10 cellular contexts compared by ENCODE assay signal in genomic region chr11:35683728-35684339, GRCh38.
DNase-seq lines count a peak whose midpoint lies in the region; ATAC-seq and TF ChIP-seq lines count a peak whose summit lies in the region.
"Had no signal": no experiment of that assay in that cellular context is flagged by ENCODE, and none has a peak within 500 bp of the region (broad histone marks: within the 10 kb centered on the region; RNA-seq: fewer than 3 reads in every experiment).

No MANE protein-coding gene starts in this region.

- intact Hi-C loops in tibial artery (cut with DNase I; ENCODE audit: low total_unique reads) = no loop called here

- in situ Hi-C loops in brain microvascular endothelial cell (cut with HindIII; ENCODE audit: low pct_ligation_motif_present, low sequenced_read_pairs) = no loop called here

- H3K27ac ChIP-seq in tibial artery (no peak overlapping the region), brain microvascular endothelial cell (no peak overlapping the region)

- no peaks in the 10 kb centered on the region for H3K9me3 ChIP-seq in tibial artery

- TF ChIP-seq CTCF in foreskin fibroblast (IDR thresholded peaks at IDR 0.05; ENCODE audit: low read depth, low read length) (no peak), tibial artery (IDR thresholded peaks at IDR 0.05) (no peak), brain microvascular endothelial cell (IDR thresholded peaks at IDR 0.05; ENCODE audit: low read depth, low read length, missing control alignments) (no peak)

- no peaks in the 10 kb centered on the region for H3K27me3 ChIP-seq in tibial artery
- no peaks in the 10 kb centered on the region for H3K27me3 ChIP-seq in brain microvascular endothelial cell (replicated peaks)

- DNase-seq in foreskin fibroblast = peak; percentile 56 to 70
- no peak for DNase-seq in tibial artery
- DNase-seq in activated CD4-positive, alpha-beta T cell treated with anti-CD3 and anti-CD28 coated beads, Interleukin-2, amount 50 U/mL, for 1 hour = no peak
- DNase-seq in NCI-H2227 (lab: John Stamatoyannopoulos, UW; ENCODE audit: unreplicated experiment) = no peak
- DNase-seq in brain microvascular endothelial cell = no peak
- DNase-seq: NCI-H2081 had no signal

- no peak overlapping the region for H3K4me3 ChIP-seq in foreskin fibroblast (ENCODE audit: low read depth in 1 of 2, low read length in 2 of 2)
- no peak overlapping the region for H3K4me3 ChIP-seq in tibial artery
- H3K4me3 ChIP-seq in brain microvascular endothelial cell (ENCODE audit: low read depth, low read length) = no peak overlapping the region

- peaks cover 0 to 26% (median 11%) of the 10 kb centered on the region in 4 donors for H3K4me1 ChIP-seq in tibial artery

- ATAC-seq in GM18508 (IDR thresholded peaks at IDR 0.05; ENCODE audit: insufficient read depth, unreplicated experiment) = peak; percentile 66
- peak; percentile 61 for ATAC-seq in GM21619 (IDR thresholded peaks at IDR 0.05; ENCODE audit: unreplicated experiment)
- ATAC-seq in HG03457 (IDR thresholded peaks at IDR 0.05; ENCODE audit: unreplicated experiment) = peak; percentile 53
- ATAC-seq: WTC11 had no signal

- peaks cover 22 to 29% (median 27%) of the 10 kb centered on the region in 3 donors for H3K36me3 ChIP-seq in tibial artery
- peaks cover 6% of the 10 kb centered on the region for H3K36me3 ChIP-seq in brain microvascular endothelial cell (replicated peaks)

Comparison
In these comparisons a context has a peak if more than half of its experiments do, and no peak if none do; other contexts are left out.
1. DNase-seq: peak in foreskin fibroblast (2 of 2); none in tibial artery (0 of 2), activated CD4-positive, alpha-beta T cell treated with anti-CD3 and anti-CD28 coated beads, Interleukin-2, amount 50 U/mL, for 1 hour (single experiment), NCI-H2227 (single experiment) and brain microvascular endothelial cell (single experiment).
2. Peak in every context shown above with its lines, with median percentiles within 50 percentile points of each other: ATAC-seq.